ENCODE assay signal across 21 cellular contexts in genomic region chr2:25356088-25356487, GRCh38.
"Had no signal": no experiment of that assay in that cellular context is flagged by ENCODE, and none has a peak within 500 bp of the region (broad histone marks: within the 10 kb centered on the region; RNA-seq: fewer than 3 reads in every experiment).

No MANE protein-coding gene starts in this region.

- H3K4me2 ChIP-seq: KMS-11, SK-N-SH had no signal

- H3K9me3 ChIP-seq: SK-N-SH had no signal

- H3K27ac ChIP-seq: KMS-11 had no signal

- H3K9me2 ChIP-seq: SK-N-SH had no signal

- H3K9ac ChIP-seq: KMS-11, SK-N-SH had no signal

- FAIRE-seq: K562, RCC 7860 had no signal

- H3K4me3 ChIP-seq: K562 had no signal

- H3K36me3 Mint-ChIP-seq: IgD-negative memory B cell had no signal

- DNase-seq: Kasumi-1, MM.1S, NCI-H1092 treated with DMSO at 0.1 percent for 48 hours, NCI-H1436, NCI-H187, NCI-H2029, NCI-H2081 treated with DMSO at 0.1 percent for 48 hours, NCI-H2171, NCI-H226, NCI-H446, NCI-H510A, NCI-H524 treated with DMSO at 0.1 percent for 48 hours, NCI-H69, NCI-H774, RPMI8226, SHP77, SK-N-SH had no signal

- ATAC-seq: K562 had no signal
